In genomic region chr5:77356740-77357139, GRCh38 we compare ENCODE assay signal across 1 cellular context.
TF ChIP-seq lines count a peak whose summit lies in the region.

No MANE protein-coding gene starts in this region.

TF ChIP-seq in GM12878, 131 proteins besides CTCF, POLR2A, EP300 and RAD21 (continued from another document and continues in another):
- no peak for TF ChIP-seq E2F8 (IDR thresholded peaks at IDR 0.05; ENCODE audit: low read depth, partially characterized antibody)
- TF ChIP-seq NRF1 (conservative IDR thresholded peaks at IDR 0.05; ENCODE audit: low read depth, low read length), result no peak
- peak; percentile 66; the same call in 1 of the 2 replicates for TF ChIP-seq JUND (IDR thresholded peaks at IDR 0.05; ENCODE audit: low read depth, low read length)
- TF ChIP-seq RUNX3 (IDR thresholded peaks at IDR 0.05; ENCODE audit: low read length), result peak; percentile 72
- peak; percentile 53; the same call in 1 of the 2 replicates for TF ChIP-seq FOXM1 (IDR thresholded peaks at IDR 0.05; ENCODE audit: low read depth, low read length)
- 0 out of 4 replicates have a peak, but pooled peaks of 1 of the 2 experiments have one; percentile 8 for TF ChIP-seq SRF (IDR thresholded peaks at IDR 0.05; ENCODE audit: low read depth in 2 of 2, low read length in 2 of 2)
- TF ChIP-seq TBL1XR1 (IDR thresholded peaks at IDR 0.05; ENCODE audit: low read depth, low read length), result no peak
- TF ChIP-seq BHLHE40 (IDR thresholded peaks at IDR 0.05; ENCODE audit: borderline replicate concordance in 1 of 2, low read depth in 2 of 2, low read length in 1 of 2), result peak; percentile 90 to 93
- no peak for TF ChIP-seq MYC (IDR thresholded peaks at IDR 0.05; ENCODE audit: insufficient read depth, insufficient read length, insufficient replicate concordance, low read length, severe bottlenecking)
- no peak for TF ChIP-seq ZNF687 (IDR thresholded peaks at IDR 0.05)
- TF ChIP-seq BCL3 (IDR thresholded peaks at IDR 0.05; ENCODE audit: borderline replicate concordance, insufficient read depth, low read depth, low read length, poor library complexity, severe bottlenecking), result peak; percentile 21
- peak; percentile 16; the same call in 1 of the 2 replicates for TF ChIP-seq SPI1 (IDR thresholded peaks at IDR 0.05; ENCODE audit: borderline replicate concordance, insufficient read depth, low read depth, low read length)
- TF ChIP-seq EED (IDR thresholded peaks at IDR 0.05; ENCODE audit: low read depth), result peak; percentile 77
- peak in 1 of 2 experiments; percentile 76; a peak in 2 of 4 replicates for TF ChIP-seq ETV6 (conservative IDR thresholded peaks at IDR 0.05 in 1 of 2, IDR thresholded peaks at IDR 0.05 in 1 of 2; ENCODE audit: borderline replicate concordance in 1 of 2, low read depth in 1 of 2)
- no peak for TF ChIP-seq CEBPB (IDR thresholded peaks at IDR 0.05; ENCODE audit: borderline replicate concordance in 1 of 2, low read depth in 2 of 2, low read length in 2 of 2)
- no peak for TF ChIP-seq ATF3 (IDR thresholded peaks at IDR 0.05; ENCODE audit: borderline replicate concordance, extremely low read depth, low read depth, low read length)
- no peak for TF ChIP-seq FOS (IDR thresholded peaks at IDR 0.05; ENCODE audit: borderline replicate concordance, extremely low read depth, insufficient read length)
- TF ChIP-seq NFYA (IDR thresholded peaks at IDR 0.05; ENCODE audit: borderline replicate concordance, low read depth, low read length), result no peak
- peak; percentile 77; the same call in 1 of the 2 replicates for TF ChIP-seq BCL11A (IDR thresholded peaks at IDR 0.05; ENCODE audit: low read depth, low read length)
- TF ChIP-seq RAD51 (IDR thresholded peaks at IDR 0.05), result no peak
- peak; percentile 21; the same call in 1 of the 2 replicates for TF ChIP-seq TCF7 (IDR thresholded peaks at IDR 0.05; ENCODE audit: borderline replicate concordance)
- peak; percentile 54; the same call in 1 of the 2 replicates for TF ChIP-seq NFIC (IDR thresholded peaks at IDR 0.05; ENCODE audit: low read depth, low read length)
- TF ChIP-seq USF2 (IDR thresholded peaks at IDR 0.05; ENCODE audit: borderline replicate concordance, low read depth, low read length), result no peak
- no peak for TF ChIP-seq MAX (IDR thresholded peaks at IDR 0.05; ENCODE audit: low read depth, low read length)
- TF ChIP-seq LARP7 (IDR thresholded peaks at IDR 0.05), result no peak
- TF ChIP-seq MTA3 (IDR thresholded peaks at IDR 0.05; ENCODE audit: borderline replicate concordance, low read length), result no peak
- TF ChIP-seq CREM (IDR thresholded peaks at IDR 0.05; ENCODE audit: low read depth), result peak; percentile 51; the same call in 1 of the 2 replicates
- no peak for TF ChIP-seq ZNF274 (IDR thresholded peaks at IDR 0.05; ENCODE audit: insufficient read depth, insufficient read length)
- peak; percentile 46; the same call in 1 of the 2 replicates for TF ChIP-seq TCF12 (IDR thresholded peaks at IDR 0.05; ENCODE audit: low read depth, low read length)
- TF ChIP-seq ATF7 (IDR thresholded peaks at IDR 0.05; ENCODE audit: low read depth), result peak; percentile 61
- no peak for TF ChIP-seq SIN3A (IDR thresholded peaks at IDR 0.05; ENCODE audit: low read depth, low read length)
- TF ChIP-seq SKIL (IDR thresholded peaks at IDR 0.05; ENCODE audit: low read depth, poor library complexity, severe bottlenecking), result peak; percentile 77
- TF ChIP-seq POU2F2 (IDR thresholded peaks at IDR 0.05; ENCODE audit: borderline replicate concordance, low read depth, low read length), result peak; percentile 97
- peak; percentile 81 for TF ChIP-seq IKZF1 (conservative IDR thresholded peaks at IDR 0.05)
- peak; percentile 82 for TF ChIP-seq IKZF2 (IDR thresholded peaks at IDR 0.05)
- peak; percentile 60 for TF ChIP-seq PKNOX1 (IDR thresholded peaks at IDR 0.05)
- TF ChIP-seq NKRF (conservative IDR thresholded peaks at IDR 0.05), result no peak
- TF ChIP-seq PAX5 (IDR thresholded peaks at IDR 0.05; ENCODE audit: borderline replicate concordance, low read depth, low read length), result peak; percentile 31; the same call in 1 of the 2 replicates
- TF ChIP-seq ZNF207 (IDR thresholded peaks at IDR 0.05; ENCODE audit: borderline replicate concordance), result no peak
- no peak for TF ChIP-seq NR2C1 (IDR thresholded peaks at IDR 0.05)
- no peak for TF ChIP-seq SMARCA5 (IDR thresholded peaks at IDR 0.05)
- TF ChIP-seq ZNF217 (IDR thresholded peaks at IDR 0.05), result peak; percentile 93
- TF ChIP-seq TAF1 (IDR thresholded peaks at IDR 0.05; ENCODE audit: borderline replicate concordance, low read depth, low read length), result no peak
- no peak for TF ChIP-seq CBX3 (IDR thresholded peaks at IDR 0.05; ENCODE audit: borderline replicate concordance, low read depth)
- TF ChIP-seq MTA2 (IDR thresholded peaks at IDR 0.05; ENCODE audit: low read depth), result peak; percentile 89
- TF ChIP-seq IRF4 (IDR thresholded peaks at IDR 0.05; ENCODE audit: low read depth, low read length), result peak; percentile 82; the same call in 1 of the 2 replicates
- peak; percentile 88 for TF ChIP-seq JUNB (IDR thresholded peaks at IDR 0.05)
- TF ChIP-seq TCF3 (IDR thresholded peaks at IDR 0.05; ENCODE audit: borderline replicate concordance, insufficient read depth, low read depth, low read length), result no peak
- TF ChIP-seq ASH2L (IDR thresholded peaks at IDR 0.05; ENCODE audit: borderline replicate concordance, low read depth), result no peak
- TF ChIP-seq RELB (IDR thresholded peaks at IDR 0.05; ENCODE audit: low read depth), result peak; percentile 34; the same call in 1 of the 2 replicates
